11 cellular contexts compared by ENCODE assay signal in the genomic region with DNA sequence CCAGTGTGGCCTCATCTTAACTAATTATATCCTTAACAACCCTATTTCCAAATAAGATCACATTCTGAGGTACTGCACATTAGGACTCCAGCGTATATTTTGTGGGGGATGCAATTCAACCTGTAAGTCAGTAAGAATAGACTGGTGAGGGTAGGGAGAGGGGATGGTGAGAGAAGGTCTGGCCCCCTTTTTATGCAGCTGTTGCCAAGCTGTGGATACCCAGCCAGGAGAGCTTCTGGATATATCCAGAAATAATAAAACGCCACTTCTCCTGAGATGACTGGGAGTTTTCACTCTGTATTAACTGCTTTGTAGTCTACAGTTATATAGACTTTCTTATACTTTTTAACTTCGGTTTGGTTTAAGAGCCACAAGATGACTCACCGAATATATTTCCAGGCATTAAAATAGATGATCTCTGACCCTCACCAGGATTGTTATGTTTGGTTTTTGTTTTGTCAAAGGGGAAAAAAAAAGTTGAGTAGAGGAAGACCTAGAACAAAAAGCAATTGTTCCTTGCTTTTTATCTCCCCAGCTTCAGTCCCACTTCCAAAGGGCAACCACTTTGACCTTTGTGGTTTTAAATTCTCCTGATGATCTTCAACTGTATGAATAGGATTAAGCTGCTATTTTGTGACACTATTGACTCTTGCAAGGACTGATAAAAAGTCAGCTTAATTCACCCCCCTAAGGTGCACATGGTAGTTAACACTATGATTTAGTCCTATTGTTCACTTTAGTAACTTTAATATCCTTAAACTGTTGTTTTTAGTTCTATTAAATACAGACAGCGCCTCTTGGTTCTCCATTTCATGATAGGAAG. TPM values are rescaled to one million over a fixed set of nuclear protein-coding genes. Genes with fewer than 3 reads are reported as not detected.
DNase-seq lines count a peak whose midpoint lies in the region; TF ChIP-seq lines count a peak whose summit lies in the region.
"Had no signal": no experiment of that assay in that cellular context is flagged by ENCODE, and none has a peak within 500 bp of the region (broad histone marks: within the 10 kb centered on the region; RNA-seq: fewer than 3 reads in every experiment).

No MANE protein-coding gene starts in this region.

- H3K23ac ChIP-seq in mesendoderm (ENCODE audit: low read length), result no peak overlapping the region

- no peak overlapping the region for H3K27ac ChIP-seq in mesendoderm (ENCODE audit: low read depth, low read length)
- H3K27ac ChIP-seq: foreskin keratinocyte had no signal

- no peaks in the 10 kb centered on the region for H3K79me1 ChIP-seq in mesendoderm (ENCODE audit: low read length)

- no peak overlapping the region for H2BK15ac ChIP-seq in mesendoderm (replicated peaks; ENCODE audit: low read depth)

- no peak overlapping the region for H2BK5ac ChIP-seq in mesendoderm (ENCODE audit: low read length)

- TF ChIP-seq CTCF in choroid plexus epithelial cell (conservative IDR thresholded peaks at IDR 0.05; ENCODE audit: low read depth, low read length), result no peak

- H3K36me3 ChIP-seq in mesendoderm (ENCODE audit: control insufficient read depth, insufficient read depth, low read length), result no peaks in the 10 kb centered on the region

- H3K4ac ChIP-seq in mesendoderm (ENCODE audit: low read depth, low read length), result no peak overlapping the region

- peak overlapping the region; percentile 86 for H4K8ac ChIP-seq in mesendoderm (ENCODE audit: low read depth, low read length)

- H3K4me1 ChIP-seq in mesendoderm (ENCODE audit: control insufficient read depth, low read depth, low read length), result no peaks in the 10 kb centered on the region

- no peak overlapping the region for H2BK120ac ChIP-seq in mesendoderm (ENCODE audit: low read depth, low read length)

- no peak overlapping the region for H2AK5ac ChIP-seq in mesendoderm (ENCODE audit: low read length)

- H3K27me3 ChIP-seq in mesendoderm (ENCODE audit: insufficient read depth, low read length, poor library complexity), result no peaks in the 10 kb centered on the region
- H3K27me3 ChIP-seq: foreskin keratinocyte had no signal

- H3K79me2 ChIP-seq in mesendoderm (ENCODE audit: control insufficient read depth, insufficient read depth, low read length), result no peaks in the 10 kb centered on the region

- WGBS in mesendoderm (ENCODE audit: extremely low coverage, insufficient coverage, low lambda C conversion rate), result no CpG with 5 or more reads among the region's 5 CpGs

- H3K56ac ChIP-seq in mesendoderm (ENCODE audit: low read length), result no peak overlapping the region

- no peak overlapping the region for H3K18ac ChIP-seq in mesendoderm (ENCODE audit: low read length)

- H3K9ac ChIP-seq in mesendoderm (ENCODE audit: low read length), result no peak overlapping the region

- no peak overlapping the region for H4K5ac ChIP-seq in mesendoderm (ENCODE audit: low read length)

- no peak overlapping the region for H3K4me2 ChIP-seq in mesendoderm (ENCODE audit: low read length)

- H3K4me3 ChIP-seq in choroid plexus epithelial cell (ENCODE audit: low read depth, low read length) (no peak overlapping the region), mesendoderm (ENCODE audit: low read length) (no peak overlapping the region)

- DNase-seq in A172 (ENCODE audit: low spot score) (peak; percentile 74), LHCN-M2 (ENCODE audit: low read depth) (peak; percentile 89), choroid plexus epithelial cell (ENCODE audit: low read depth) (peak; percentile 68), mesendoderm (peak; percentile 4), NCI-H748 treated with DMSO at 0.1 percent for 48 hours (lab: John Stamatoyannopoulos, UW) (no peak), NCI-H2196 treated with DMSO at 0.1 percent for 48 hours (lab: John Stamatoyannopoulos, UW; ENCODE audit: unreplicated experiment) (no peak), NCI-H187 (lab: John Stamatoyannopoulos, UW) (no peak), NCI-H82 treated with DMSO at 0.1 percent for 48 hours (lab: John Stamatoyannopoulos, UW; ENCODE audit: unreplicated experiment) (no peak)
- DNase-seq: activated CD4-positive, alpha-beta T cell treated with anti-CD3 and anti-CD28 coated beads for 1 hour; MM.1S had no signal

RNA-seq across cellular contexts. Expression of gene NEK3, which starts 3.1 kb away (rescaled TPM):
- total RNA-seq in A172 (2014; rRNA removed; shearing (Covaris generic)), result 3.3 and 11.4 TPM in 2 replicates
- 10.3 and 13.8 TPM in 2 replicates for total RNA-seq in LHCN-M2 (2014; rRNA removed)
- polyA plus RNA-seq in LHCN-M2 (2012), result 5.5 TPM
- polyA plus RNA-seq in mesendoderm (2013, experiment 1 of 2), result 26.5 TPM
- 27.1 TPM for polyA plus RNA-seq in mesendoderm (2013, experiment 2 of 2)

RNA-seq across cellular contexts. Expression of gene NEK5, which starts 33.6 kb away (rescaled TPM):
- total RNA-seq in A172 (2014; rRNA removed; shearing (Covaris generic)), result 0.10 TPM in 1 of 2 replicates, not detected in the other
- total RNA-seq in LHCN-M2 (2014; rRNA removed), result not detected in 2 replicates
- polyA plus RNA-seq in LHCN-M2 (2012), result 0.07 TPM
- polyA plus RNA-seq in mesendoderm (2013, experiment 1 of 2), result 0.67 TPM
- polyA plus RNA-seq in mesendoderm (2013, experiment 2 of 2), result 0.64 TPM
- total RNA-seq: foreskin keratinocyte had no signal

Comparison
In these comparisons a context has a peak if more than half of its experiments do, and no peak if none do; other contexts are left out.
1. DNase-seq: peak in A172 (single experiment), LHCN-M2 (single experiment), choroid plexus epithelial cell (single experiment) and mesendoderm (single experiment); none in NCI-H748 treated with DMSO at 0.1 percent for 48 hours (single experiment), NCI-H2196 treated with DMSO at 0.1 percent for 48 hours (single experiment), NCI-H187 (0 of 2) and NCI-H82 treated with DMSO at 0.1 percent for 48 hours (single experiment).